ENCODE assay signal across 9 cellular contexts in genomic region chr4:6991771-6992557, GRCh38. TPM values are rescaled to one million over a fixed set of nuclear protein-coding genes. Genes with fewer than 3 reads are reported as not detected.
DNase-seq lines count a peak whose midpoint lies in the region; ATAC-seq and TF ChIP-seq lines count a peak whose summit lies in the region.
"Had no signal": no experiment of that assay in that cellular context is flagged by ENCODE, and none has a peak within 500 bp of the region (broad histone marks: within the 10 kb centered on the region; RNA-seq: fewer than 3 reads in every experiment).

No MANE protein-coding gene starts in this region.

- H3K9me3 Mint-ChIP-seq in activated naive CD8-positive, alpha-beta T cell treated with anti-CD3 and anti-CD28 coated beads, Interleukin-2, amount 10 ng/mL, durations not matched to agents 7 days and 5 days = no peaks in the 10 kb centered on the region
- no peaks in the 10 kb centered on the region for H3K9me3 Mint-ChIP-seq in activated naive CD8-positive, alpha-beta T cell treated with anti-CD3 and anti-CD28 coated beads, Interleukin-2, amount 50 U/mL, for 24 hours
- H3K9me3 Mint-ChIP-seq in activated CD8-positive, alpha-beta T cell treated with anti-CD3 and anti-CD28 coated beads, Interleukin-2, amount 10 ng/mL, durations not matched to agents 7 days and 5 days (ENCODE audit: insufficient read depth) = no peaks in the 10 kb centered on the region
- H3K9me3 Mint-ChIP-seq in type B pancreatic cell = no peaks in the 10 kb centered on the region
- H3K9me3 Mint-ChIP-seq: neural progenitor cell had no signal

- peaks cover 42% of the 10 kb centered on the region for H3K4me1 Mint-ChIP-seq in activated naive CD8-positive, alpha-beta T cell treated with anti-CD3 and anti-CD28 coated beads, Interleukin-2, amount 10 ng/mL, durations not matched to agents 7 days and 5 days
- H3K4me1 Mint-ChIP-seq in activated naive CD8-positive, alpha-beta T cell treated with anti-CD3 and anti-CD28 coated beads, Interleukin-2, amount 50 U/mL, for 24 hours = peaks cover 52% of the 10 kb centered on the region
- H3K4me1 Mint-ChIP-seq in activated CD8-positive, alpha-beta T cell treated with anti-CD3 and anti-CD28 coated beads, Interleukin-2, amount 10 ng/mL, durations not matched to agents 7 days and 5 days (ENCODE audit: low read depth) = peaks cover 54% of the 10 kb centered on the region
- peaks cover 43% of the 10 kb centered on the region for H3K4me1 Mint-ChIP-seq in type B pancreatic cell (ENCODE audit: unreplicated experiment)

- H3K36me3 Mint-ChIP-seq in activated naive CD8-positive, alpha-beta T cell treated with anti-CD3 and anti-CD28 coated beads, Interleukin-2, amount 10 ng/mL, durations not matched to agents 7 days and 5 days = peaks cover 2% of the 10 kb centered on the region
- peaks cover 17% of the 10 kb centered on the region for H3K36me3 Mint-ChIP-seq in activated naive CD8-positive, alpha-beta T cell treated with anti-CD3 and anti-CD28 coated beads, Interleukin-2, amount 50 U/mL, for 24 hours (ENCODE audit: low read depth)
- H3K36me3 Mint-ChIP-seq in activated CD8-positive, alpha-beta T cell treated with anti-CD3 and anti-CD28 coated beads, Interleukin-2, amount 10 ng/mL, durations not matched to agents 7 days and 5 days (ENCODE audit: low read depth) = peaks cover 38% of the 10 kb centered on the region
- H3K36me3 Mint-ChIP-seq in type B pancreatic cell = peaks cover 14% of the 10 kb centered on the region

- CTCF ChIA-PET in activated CD8-positive, alpha-beta T cell treated with anti-CD3 and anti-CD28 coated beads, Interleukin-2, amount 10 ng/mL, durations not matched to agents 7 days and 5 days (lab: Charles Lee) = interaction anchor here (0.5 to 1.5 kb wide), 2 partner anchors 18 to 78 kb away, joined by 3 to 7 read pairs; no protein-coding TSS in a partner anchor

- peak overlapping the region; percentile 57 for H3K27ac Mint-ChIP-seq in activated naive CD8-positive, alpha-beta T cell treated with anti-CD3 and anti-CD28 coated beads, Interleukin-2, amount 10 ng/mL, durations not matched to agents 7 days and 5 days
- H3K27ac Mint-ChIP-seq in activated naive CD8-positive, alpha-beta T cell treated with anti-CD3 and anti-CD28 coated beads, Interleukin-2, amount 50 U/mL, for 24 hours = no peak overlapping the region
- H3K27ac Mint-ChIP-seq in activated CD8-positive, alpha-beta T cell treated with anti-CD3 and anti-CD28 coated beads, Interleukin-2, amount 10 ng/mL, durations not matched to agents 7 days and 5 days = peak overlapping the region; percentile 64
- peak overlapping the region; percentile 81 for H3K27ac Mint-ChIP-seq in type B pancreatic cell
- H3K27ac Mint-ChIP-seq: neural progenitor cell had no signal

- H3K4me3 Mint-ChIP-seq in activated naive CD8-positive, alpha-beta T cell treated with anti-CD3 and anti-CD28 coated beads, Interleukin-2, amount 10 ng/mL, durations not matched to agents 7 days and 5 days = no peak overlapping the region
- no peak overlapping the region for H3K4me3 Mint-ChIP-seq in activated naive CD8-positive, alpha-beta T cell treated with anti-CD3 and anti-CD28 coated beads, Interleukin-2, amount 50 U/mL, for 24 hours
- no peak overlapping the region for H3K4me3 Mint-ChIP-seq in activated CD8-positive, alpha-beta T cell treated with anti-CD3 and anti-CD28 coated beads, Interleukin-2, amount 10 ng/mL, durations not matched to agents 7 days and 5 days
- H3K4me3 Mint-ChIP-seq in type B pancreatic cell = no peak overlapping the region
- H3K4me3 Mint-ChIP-seq: neural progenitor cell had no signal

- no peak for DNase-seq in activated naive CD8-positive, alpha-beta T cell treated with anti-CD3 and anti-CD28 coated beads, Interleukin-2, amount 10 ng/mL, durations not matched to agents 7 days and 5 days
- no peak for DNase-seq in activated naive CD8-positive, alpha-beta T cell treated with anti-CD3 and anti-CD28 coated beads, Interleukin-2, amount 50 U/mL, for 24 hours
- no peak for DNase-seq in activated CD8-positive, alpha-beta T cell treated with anti-CD3 and anti-CD28 coated beads, Interleukin-2, amount 10 ng/mL, durations not matched to agents 7 days and 5 days
- DNase-seq in inferior parietal cortex (ENCODE audit: extremely low spot score) = peak; percentile 54
- peak; percentile 34 for DNase-seq in type B pancreatic cell (ENCODE audit: extremely low spot score, unreplicated experiment)
- DNase-seq in activated naive CD4-positive, alpha-beta T cell treated with Interleukin-2 at 50 U/mL for 16 hours = no peak

- no peaks in the 10 kb centered on the region for H3K27me3 Mint-ChIP-seq in activated naive CD8-positive, alpha-beta T cell treated with anti-CD3 and anti-CD28 coated beads, Interleukin-2, amount 10 ng/mL, durations not matched to agents 7 days and 5 days
- H3K27me3 Mint-ChIP-seq in activated naive CD8-positive, alpha-beta T cell treated with anti-CD3 and anti-CD28 coated beads, Interleukin-2, amount 50 U/mL, for 24 hours = no peaks in the 10 kb centered on the region
- no peaks in the 10 kb centered on the region for H3K27me3 Mint-ChIP-seq in activated CD8-positive, alpha-beta T cell treated with anti-CD3 and anti-CD28 coated beads, Interleukin-2, amount 10 ng/mL, durations not matched to agents 7 days and 5 days (ENCODE audit: low read depth)
- H3K27me3 Mint-ChIP-seq in type B pancreatic cell = no peaks in the 10 kb centered on the region

- POLR2A ChIA-PET in activated naive CD8-positive, alpha-beta T cell treated with anti-CD3 and anti-CD28 coated beads, Interleukin-2, amount 10 ng/mL, durations not matched to agents 7 days and 5 days (lab: Charles Lee) = no interaction called here
- POLR2A ChIA-PET in activated CD8-positive, alpha-beta T cell treated with anti-CD3 and anti-CD28 coated beads, Interleukin-2, amount 10 ng/mL, durations not matched to agents 7 days and 5 days (lab: Charles Lee) = interaction anchor here (0.7 kb wide), 1 partner anchor 275 kb away, joined by 3 read pairs; no protein-coding TSS in a partner anchor

- no peak for ATAC-seq in activated naive CD8-positive, alpha-beta T cell treated with anti-CD3 and anti-CD28 coated beads, Interleukin-2, amount 10 ng/mL, durations not matched to agents 7 days and 5 days (ENCODE audit: low read depth)
- ATAC-seq in activated naive CD8-positive, alpha-beta T cell treated with anti-CD3 and anti-CD28 coated beads, Interleukin-2, amount 50 U/mL, for 24 hours = no peak
- no peak for ATAC-seq in activated CD8-positive, alpha-beta T cell treated with anti-CD3 and anti-CD28 coated beads, Interleukin-2, amount 10 ng/mL, durations not matched to agents 7 days and 5 days
- ATAC-seq in HG02588 (IDR thresholded peaks at IDR 0.05; ENCODE audit: unreplicated experiment) = no peak
- no peak for ATAC-seq in HG03439 (IDR thresholded peaks at IDR 0.05; ENCODE audit: unreplicated experiment)

- no peak for TF ChIP-seq CTCF in type B pancreatic cell (conservative IDR thresholded peaks at IDR 0.05)

RNA-seq across cellular contexts. Expression of gene TADA2B, which starts 51.2 kb away (rescaled TPM):
- 10 to 100 TPM; 25.8 to 27.1 TPM for total RNA-seq in activated naive CD8-positive, alpha-beta T cell treated with anti-CD3 and anti-CD28 coated beads, Interleukin-2, amount 10 ng/mL, durations not matched to agents 7 days and 5 days
- total RNA-seq in activated CD8-positive, alpha-beta T cell treated with anti-CD3 and anti-CD28 coated beads, Interleukin-2, amount 10 ng/mL, durations not matched to agents 7 days and 5 days = 10 to 100 TPM; 16.6 to 16.8 TPM
- total RNA-seq in type B pancreatic cell (ENCODE audit: low replicate concordance) = 21.7 and 23.1 TPM in 2 replicates

Comparison
In these comparisons a context has a peak if more than half of its experiments do, and no peak if none do; other contexts are left out.
1. DNase-seq: peak in inferior parietal cortex (single experiment) and type B pancreatic cell (single experiment); none in activated naive CD8-positive, alpha-beta T cell treated with anti-CD3 and anti-CD28 coated beads, Interleukin-2, amount 10 ng/mL, durations not matched to agents 7 days and 5 days (single experiment), activated naive CD8-positive, alpha-beta T cell treated with anti-CD3 and anti-CD28 coated beads, Interleukin-2, amount 50 U/mL, for 24 hours (single experiment), activated CD8-positive, alpha-beta T cell treated with anti-CD3 and anti-CD28 coated beads, Interleukin-2, amount 10 ng/mL, durations not matched to agents 7 days and 5 days (single experiment) and activated naive CD4-positive, alpha-beta T cell treated with Interleukin-2 at 50 U/mL for 16 hours (single experiment).